In the genomic region with DNA sequence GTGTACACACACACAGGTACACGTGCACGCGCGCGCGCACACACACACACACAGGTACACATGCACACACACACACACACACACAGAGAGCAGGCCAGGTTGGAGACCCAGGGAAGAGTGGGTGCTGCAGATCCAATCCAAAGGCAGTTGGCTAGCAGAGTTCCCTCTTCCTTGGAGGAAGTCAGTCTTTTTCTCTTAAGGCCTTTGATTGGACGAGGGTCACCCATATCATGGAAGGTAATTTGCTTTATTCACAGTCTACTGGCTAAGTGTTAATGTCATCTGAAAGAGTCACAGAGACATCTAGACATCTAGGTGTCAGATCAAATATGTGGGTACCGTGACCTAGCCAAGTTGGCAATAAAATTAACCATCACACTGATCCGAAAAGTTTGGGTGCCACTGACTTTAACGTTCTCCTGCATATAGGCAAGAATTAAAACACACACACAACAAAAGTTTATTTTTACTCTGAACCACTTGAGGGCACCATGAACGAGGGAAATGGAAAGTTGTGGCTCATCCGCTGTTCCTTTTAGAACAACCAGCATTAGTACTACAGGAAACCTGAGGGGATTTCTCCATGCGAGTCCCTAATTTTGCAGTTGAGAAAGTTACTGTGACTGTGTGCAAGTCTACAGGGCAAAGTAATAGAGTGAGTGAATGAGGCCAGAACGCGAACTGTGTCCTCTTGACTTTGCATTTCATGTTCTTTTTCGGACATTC, we compare ENCODE assay signal across 8 cellular contexts.
DNase-seq lines count a peak whose midpoint lies in the region; ATAC-seq and TF ChIP-seq lines count a peak whose summit lies in the region.

No MANE protein-coding gene starts in this region.

- no peaks in the 10 kb centered on the region for H3F3A ChIP-seq in PC-3 (ENCODE audit: low read length, unreplicated experiment)

- POLR2A ChIA-PET in PC-3 (lab: Charles Lee; ENCODE audit: unreplicated experiment), result no interaction called here

- H3K9me3 ChIP-seq in PC-3 (ENCODE audit: low read length) (no peaks in the 10 kb centered on the region), uterus (no peaks in the 10 kb centered on the region)

- no peaks in the 10 kb centered on the region for H3K27me3 ChIP-seq in PC-3 (ENCODE audit: low read length)
- H3K27me3 ChIP-seq in uterus, result no peaks in the 10 kb centered on the region

- no peaks in the 10 kb centered on the region for H4K20me1 ChIP-seq in PC-3 (ENCODE audit: low read length)

- H3K4me2 ChIP-seq in PC-3 (ENCODE audit: low read length), result no peak overlapping the region

- CTCF ChIA-PET in PC-3 (lab: Charles Lee), result no interaction called here

- H2AFZ ChIP-seq in PC-3 (ENCODE audit: low read length), result no peak overlapping the region

- TF ChIP-seq POLR2A in uterus (IDR thresholded peaks at IDR 0.05), result no peak

- H3K27ac ChIP-seq in PC-3 (ENCODE audit: low read length), result no peak overlapping the region
- no peak overlapping the region for H3K27ac ChIP-seq in uterus

- ATAC-seq in PC-3 (peak; percentile 48), HG02870 (IDR thresholded peaks at IDR 0.05; ENCODE audit: unreplicated experiment) (no peak), HG03159 (IDR thresholded peaks at IDR 0.05; ENCODE audit: unreplicated experiment) (no peak)

- no peaks in the 10 kb centered on the region for H3K36me3 ChIP-seq in PC-3 (ENCODE audit: low read depth, low read length)
- no peaks in the 10 kb centered on the region for H3K36me3 ChIP-seq in uterus

- H3K79me2 ChIP-seq in PC-3 (ENCODE audit: low read length), result no peaks in the 10 kb centered on the region

- H3K4me1 ChIP-seq in PC-3 (ENCODE audit: insufficient read depth, low read length) (peaks cover 6% of the 10 kb centered on the region), uterus (no peaks in the 10 kb centered on the region)

- H3K9me2 ChIP-seq in PC-3 (replicated peaks; ENCODE audit: low read length), result no peaks in the 10 kb centered on the region

- no TSS peak for BruUV-seq in PC-3 (replicated peaks; lab: Mats Ljungman, UMichigan)

- TF ChIP-seq CTCF in PC-3 (conservative IDR thresholded peaks at IDR 0.05; ENCODE audit: low read depth, low read length) (peak; percentile 56), uterus (IDR thresholded peaks at IDR 0.05) (no peak)

- DNase-seq in NCI-H524 (lab: John Stamatoyannopoulos, UW) (peak; percentile 11 to 26), NCI-H524 treated with DMSO at 0.1 percent for 48 hours (lab: John Stamatoyannopoulos, UW) (no peak), PC-3 (peak; percentile 37), globus pallidus (ENCODE audit: low spot score) (peak; percentile 51), renal cortical epithelial cell (ENCODE audit: low read depth) (peak; percentile 43), uterus (no peak)

- H3K9ac ChIP-seq in PC-3 (ENCODE audit: low read length), result no peak overlapping the region

- H3K4me3 ChIP-seq in PC-3 (ENCODE audit: low read length), result no peak overlapping the region
- H3K4me3 ChIP-seq in uterus, result no peak overlapping the region

- intact Hi-C loops in PC-3 (cut with micrococcal nuclease), result loop anchor here (5.0 to 10.0 kb wide), 2 partner anchors 77 to 124 kb away; no protein-coding TSS in a partner anchor
- intact Hi-C loops in uterus (cut with DNase I; ENCODE audit: low total_unique reads), result no loop called here

Comparison
In these comparisons a context has a peak if more than half of its experiments do, and no peak if none do; other contexts are left out.
1. DNase-seq: peak in NCI-H524 (2 of 2), PC-3 (single experiment), globus pallidus (single experiment) and renal cortical epithelial cell (single experiment); none in NCI-H524 treated with DMSO at 0.1 percent for 48 hours (single experiment) and uterus (0 of 2).